18 cellular contexts compared by ENCODE assay signal in genomic region chr22:29641781-29642355, GRCh38. TPM values are rescaled to one million over a fixed set of nuclear protein-coding genes. Genes with fewer than 3 reads are reported as not detected.
DNase-seq lines count a peak whose midpoint lies in the region; ATAC-seq and TF ChIP-seq lines count a peak whose summit lies in the region.
"Had no signal": no experiment of that assay in that cellular context is flagged by ENCODE, and none has a peak within 500 bp of the region (broad histone marks: within the 10 kb centered on the region; RNA-seq: fewer than 3 reads in every experiment).

No MANE protein-coding gene starts in this region.

- peaks cover 25% of the 10 kb centered on the region for H3K36me3 Mint-ChIP-seq in activated CD4-positive, alpha-beta T cell treated with anti-CD3 and anti-CD28 coated beads, Interleukin-2, amount 10 ng/mL, durations not matched to agents 7 days and 5 days (ENCODE audit: low read depth)
- H3K36me3 Mint-ChIP-seq in activated T-helper 2 cell treated with anti-CD3 and anti-CD28 coated beads, Interferon-gamma antibody, Interleukin-2, Interleukin-4, amounts not matched to agents 10 μg/mL and 5 μg/mL and 100 μg/mL, durations not matched to agents 14 hours and 24 hours and 36 hours (ENCODE audit: low read depth) = peaks cover 44% of the 10 kb centered on the region

- H3K27me3 ChIP-seq in parathyroid adenoma (ENCODE audit: control insufficient read depth, insufficient read depth, low read length) = no peaks in the 10 kb centered on the region
- H3K27me3 ChIP-seq in right cardiac atrium (ENCODE audit: control insufficient read depth, insufficient read depth) = no peaks in the 10 kb centered on the region
- H3K27me3 ChIP-seq: foreskin keratinocyte, MG63, sigmoid colon, thyroid gland had no signal

- TF ChIP-seq CTCF in parathyroid adenoma (IDR thresholded peaks at IDR 0.05) = no peak

- H3K79me2 ChIP-seq in parathyroid adenoma = peaks cover 2% of the 10 kb centered on the region

- H3K9me3 Mint-ChIP-seq in activated CD4-positive, alpha-beta T cell treated with anti-CD3 and anti-CD28 coated beads, Interleukin-2, amount 10 ng/mL, durations not matched to agents 7 days and 5 days = no peaks in the 10 kb centered on the region
- H3K9me3 Mint-ChIP-seq in activated T-helper 2 cell treated with anti-CD3 and anti-CD28 coated beads, Interferon-gamma antibody, Interleukin-2, Interleukin-4, amounts not matched to agents 10 μg/mL and 5 μg/mL and 100 μg/mL, durations not matched to agents 14 hours and 24 hours and 36 hours = no peaks in the 10 kb centered on the region

- WGBS in right cardiac atrium = 91% methylated on average over 8 of the region's 8 CpGs

- no peak for DNase-seq in activated CD4-positive, alpha-beta T cell treated with anti-CD3 and anti-CD28 coated beads, Interleukin-2, amount 10 ng/mL, durations not matched to agents 7 days and 5 days
- no peak for DNase-seq in activated CD4-positive, alpha-beta T cell treated with anti-CD3 and anti-CD28 coated beads, Interleukin-2, amount 50 U/mL, for 4 hours
- peak; percentile 26 for DNase-seq in NCI-H1694 treated with DMSO at 0.1 percent for 48 hours (lab: John Stamatoyannopoulos, UW)
- no peak for DNase-seq in activated T-helper 2 cell treated with anti-CD3 and anti-CD28 coated beads, Interferon-gamma antibody, Interleukin-2, Interleukin-4, amounts not matched to agents 10 μg/mL and 5 μg/mL and 100 μg/mL, durations not matched to agents 14 hours and 24 hours and 36 hours (ENCODE audit: low spot score)
- no peak for DNase-seq in right cardiac atrium
- DNase-seq: effector memory CD4-positive, alpha-beta T cell; foreskin keratinocyte; GF-D8; mammary epithelial cell; MG63; stimulated activated CD4-positive, alpha-beta T cell treated with anti-CD3 and anti-CD28 coated beads, Interleukin-2, amount 100 ng/mL, for 48 hours; T1000; thyroid gland had no signal

- H3K36me3 ChIP-seq in parathyroid adenoma (ENCODE audit: control insufficient read depth, insufficient read depth, low read length) = no peaks in the 10 kb centered on the region

- H3K4me1 ChIP-seq in parathyroid adenoma = peaks cover 11% of the 10 kb centered on the region
- no peaks in the 10 kb centered on the region for H3K4me1 ChIP-seq in right cardiac atrium (ENCODE audit: control insufficient read depth, insufficient read depth, low read length)
- H3K4me1 ChIP-seq: foreskin keratinocyte had no signal

- H3K4me3 Mint-ChIP-seq in activated CD4-positive, alpha-beta T cell treated with anti-CD3 and anti-CD28 coated beads, Interleukin-2, amount 10 ng/mL, durations not matched to agents 7 days and 5 days = no peak overlapping the region
- H3K4me3 Mint-ChIP-seq in activated T-helper 2 cell treated with anti-CD3 and anti-CD28 coated beads, Interferon-gamma antibody, Interleukin-2, Interleukin-4, amounts not matched to agents 10 μg/mL and 5 μg/mL and 100 μg/mL, durations not matched to agents 14 hours and 24 hours and 36 hours (ENCODE audit: low read depth) = no peak overlapping the region
- H3K4me3 Mint-ChIP-seq: activated naive CD8-positive, alpha-beta T cell had no signal

- H2AFZ ChIP-seq in parathyroid adenoma = peak overlapping the region; percentile 8

- peak overlapping the region; percentile 68 for H3K27ac Mint-ChIP-seq in activated CD4-positive, alpha-beta T cell treated with anti-CD3 and anti-CD28 coated beads, Interleukin-2, amount 10 ng/mL, durations not matched to agents 7 days and 5 days
- H3K27ac Mint-ChIP-seq in activated T-helper 2 cell treated with anti-CD3 and anti-CD28 coated beads, Interferon-gamma antibody, Interleukin-2, Interleukin-4, amounts not matched to agents 10 μg/mL and 5 μg/mL and 100 μg/mL, durations not matched to agents 14 hours and 24 hours and 36 hours = peak overlapping the region; percentile 29

- no peak overlapping the region for H3K4me3 ChIP-seq in parathyroid adenoma (ENCODE audit: low read depth, low read length)
- no peak overlapping the region for H3K4me3 ChIP-seq in right cardiac atrium (ENCODE audit: low read length)
- H3K4me3 ChIP-seq: MG63, sigmoid colon, thyroid gland had no signal

- CTCF ChIA-PET in activated CD4-positive, alpha-beta T cell treated with anti-CD3 and anti-CD28 coated beads, Interleukin-2, amount 10 ng/mL, durations not matched to agents 7 days and 5 days (lab: Charles Lee) = interaction anchor here (1.3 kb wide), 1 partner anchor 11 kb away, joined by 3 read pairs; no protein-coding TSS in a partner anchor

- intact Hi-C loops in activated T-helper 2 cell treated with anti-CD3 and anti-CD28 coated beads, Interferon-gamma antibody, Interleukin-2, Interleukin-4, amounts not matched to agents 10 μg/mL and 5 μg/mL and 100 μg/mL, durations not matched to agents 14 hours and 24 hours and 36 hours (cut with micrococcal nuclease) = no loop called here
- intact Hi-C loops in right cardiac atrium (cut with DNase I) = no loop called here

- peaks cover 27% of the 10 kb centered on the region for H3K4me1 Mint-ChIP-seq in activated CD4-positive, alpha-beta T cell treated with anti-CD3 and anti-CD28 coated beads, Interleukin-2, amount 10 ng/mL, durations not matched to agents 7 days and 5 days
- H3K4me1 Mint-ChIP-seq in activated T-helper 2 cell treated with anti-CD3 and anti-CD28 coated beads, Interferon-gamma antibody, Interleukin-2, Interleukin-4, amounts not matched to agents 10 μg/mL and 5 μg/mL and 100 μg/mL, durations not matched to agents 14 hours and 24 hours and 36 hours (ENCODE audit: low read depth) = peaks cover 19% of the 10 kb centered on the region

- H3K4me2 ChIP-seq in parathyroid adenoma (ENCODE audit: low read length) = no peak overlapping the region

- H3K9me3 ChIP-seq in parathyroid adenoma (ENCODE audit: control insufficient read depth, low read length) (no peaks in the 10 kb centered on the region), right cardiac atrium (ENCODE audit: control insufficient read depth, low read length) (no peaks in the 10 kb centered on the region)
- H3K9me3 ChIP-seq: MG63, sigmoid colon, thyroid gland had no signal

- ATAC-seq in GM18502 (IDR thresholded peaks at IDR 0.05; ENCODE audit: poor library complexity, unreplicated experiment) = no peak
- ATAC-seq in HG03460 (IDR thresholded peaks at IDR 0.05; ENCODE audit: unreplicated experiment) = no peak
- ATAC-seq in right cardiac atrium = no peak
- ATAC-seq: foreskin keratinocyte had no signal

- H3K27ac ChIP-seq in parathyroid adenoma = peak overlapping the region; percentile 48
- H3K27ac ChIP-seq in right cardiac atrium (ENCODE audit: low read length) = no peak overlapping the region
- H3K27ac ChIP-seq: foreskin keratinocyte, thyroid gland had no signal

- H3K27me3 Mint-ChIP-seq in activated CD4-positive, alpha-beta T cell treated with anti-CD3 and anti-CD28 coated beads, Interleukin-2, amount 10 ng/mL, durations not matched to agents 7 days and 5 days = no peaks in the 10 kb centered on the region
- no peaks in the 10 kb centered on the region for H3K27me3 Mint-ChIP-seq in activated T-helper 2 cell treated with anti-CD3 and anti-CD28 coated beads, Interferon-gamma antibody, Interleukin-2, Interleukin-4, amounts not matched to agents 10 μg/mL and 5 μg/mL and 100 μg/mL, durations not matched to agents 14 hours and 24 hours and 36 hours (ENCODE audit: low read depth)
- H3K27me3 Mint-ChIP-seq: activated naive CD8-positive, alpha-beta T cell had no signal

- no peak overlapping the region for H3K9ac ChIP-seq in parathyroid adenoma

- POLR2A ChIA-PET in activated CD4-positive, alpha-beta T cell treated with anti-CD3 and anti-CD28 coated beads, Interleukin-2, amount 10 ng/mL, durations not matched to agents 7 days and 5 days (lab: Charles Lee) = no interaction called here

RNA-seq across cellular contexts. Expression of gene NF2, which starts 38.4 kb away (rescaled TPM):
- 10 to 100 TPM; 56.7 to 57.2 TPM for total RNA-seq in activated CD4-positive, alpha-beta T cell treated with anti-CD3 and anti-CD28 coated beads, Interleukin-2, amount 10 ng/mL, durations not matched to agents 7 days and 5 days
- 57.1 and 57.7 TPM in 2 replicates for total RNA-seq in activated T-helper 2 cell treated with anti-CD3 and anti-CD28 coated beads, Interferon-gamma antibody, Interleukin-2, Interleukin-4, amounts not matched to agents 10 μg/mL and 5 μg/mL and 100 μg/mL, durations not matched to agents 14 hours and 24 hours and 36 hours
- 10 to 100 TPM; 45.8 to 53.9 (median 50.7) TPM for total RNA-seq in right cardiac atrium
- 23.4 TPM for polyA plus RNA-seq in right cardiac atrium
